ENCODE assay signal across 15 cellular contexts in genomic region chr12:50862316-50862715, GRCh38. TPM values are rescaled to one million over a fixed set of nuclear protein-coding genes. Genes with fewer than 3 reads are reported as not detected.
DNase-seq lines count a peak whose midpoint lies in the region; ATAC-seq and TF ChIP-seq lines count a peak whose summit lies in the region.
"Had no signal": no experiment of that assay in that cellular context is flagged by ENCODE, and none has a peak within 500 bp of the region (broad histone marks: within the 10 kb centered on the region; RNA-seq: fewer than 3 reads in every experiment).

No MANE protein-coding gene starts in this region.

- H3K4me2 ChIP-seq in HCT116 (ENCODE audit: low read length) (no peak overlapping the region), fibroblast of lung (ENCODE audit: extremely low read depth, insufficient read depth, low read length) (no peak overlapping the region)

- CTCF ChIA-PET in HCT116 (lab: Charles Lee): no interaction called here

- H3K9me3 ChIP-seq in HCT116 (ENCODE audit: control insufficient read depth in 1 of 2, insufficient read depth in 1 of 2, low read depth in 1 of 2, low read length in 2 of 2) (peaks cover 0 to 3% of the 10 kb centered on the region in 2 experiments; a peak in 1 of 4 replicates), fibroblast of lung (ENCODE audit: control insufficient read depth, insufficient read depth, low read depth, low read length) (no peaks in the 10 kb centered on the region), esophagus squamous epithelium (no peaks in the 10 kb centered on the region)

- DNase-seq in HCT116 (ENCODE audit: low read depth, low spot score) (no peak), RPMI7951 (ENCODE audit: low read depth) (peak; percentile 62), fibroblast of lung (ENCODE audit: low read depth in 2 of 2) (peak; percentile 66 to 78), stromal cell of bone marrow (ENCODE audit: low read depth) (peak; percentile 66), DMS153 treated with DMSO at 0.1 percent for 48 hours (lab: John Stamatoyannopoulos, UW; ENCODE audit: unreplicated experiment) (no peak), superior temporal gyrus (ENCODE audit: extremely low spot score) (no peak), esophagus squamous epithelium (lab: John Stamatoyannopoulos, UW) (no peak)
- DNase-seq: activated CD4-positive, CD25-positive, alpha-beta regulatory T cell; activated T-cell treated with anti-CD3 and anti-CD28 coated beads, Interleukin-2, amount 50 U/mL, for 1 hour; naive thymus-derived CD8-positive, alpha-beta T cell; NCI-H446; SJCRH30; tibial artery had no signal

- no peak for TF ChIP-seq POLR2A in HCT116 (IDR thresholded peaks at IDR 0.05; ENCODE audit: borderline replicate concordance, extremely low read depth, insufficient read depth, insufficient read length)
- TF ChIP-seq POLR2A in esophagus squamous epithelium (IDR thresholded peaks at IDR 0.05): no peak

- H3K9ac ChIP-seq in HCT116 (ENCODE audit: low read length) (no peak overlapping the region), fibroblast of lung (ENCODE audit: insufficient read depth, low read length) (no peak overlapping the region)

- RAD21 ChIA-PET in HCT116 (lab: Charles Lee; ENCODE audit: low non-redundant PET in 1 of 2, low total read pairs in 2 of 2, uncharacterized antibody in 2 of 2, unreplicated experiment in 2 of 2): no interaction called here

- WGBS in esophagus squamous epithelium, 2 donors: 62 to 67% methylated on average over 6 of the region's 6 CpGs

- H3K36me3 ChIP-seq in HCT116 (ENCODE audit: control insufficient read depth in 1 of 2, insufficient read depth in 2 of 2, low read length in 2 of 2) (no peaks in the 10 kb centered on the region), fibroblast of lung (ENCODE audit: control insufficient read depth, insufficient read depth, low read length) (no peaks in the 10 kb centered on the region), esophagus squamous epithelium (no peaks in the 10 kb centered on the region)
- H3K36me3 ChIP-seq: ascending aorta, SJCRH30, tibial artery had no signal

- intact Hi-C loops in HCT116 (cut with micrococcal nuclease): no loop called here
- intact Hi-C loops in esophagus squamous epithelium (cut with DNase I): no loop called here

- H3K4me1 ChIP-seq in HCT116 (ENCODE audit: control insufficient read depth in 1 of 2, insufficient read depth in 2 of 2, low read length in 2 of 2) (peaks cover 0 to 7% of the 10 kb centered on the region in 2 experiments; a peak in 1 of 4 replicates), fibroblast of lung (ENCODE audit: control insufficient read depth, extremely low read depth, insufficient read depth, low read length) (no peaks in the 10 kb centered on the region), esophagus squamous epithelium (peaks cover 0 to 10% (median 0%) of the 10 kb centered on the region in 3 donors)
- H3K4me1 ChIP-seq: ascending aorta, SJCRH30, tibial artery had no signal

- POLR2A ChIA-PET in HCT116 (lab: Charles Lee): no interaction called here

- no peaks in the 10 kb centered on the region for H3K9me2 ChIP-seq in HCT116 (ENCODE audit: insufficient read depth)

- H3K27me3 ChIP-seq in HCT116 (ENCODE audit: insufficient read depth, low read length) (no peaks in the 10 kb centered on the region), fibroblast of lung (ENCODE audit: control insufficient read depth, insufficient read depth, low read length) (no peaks in the 10 kb centered on the region), esophagus squamous epithelium (no peaks in the 10 kb centered on the region)
- H3K27me3 ChIP-seq: ascending aorta, SJCRH30, tibial artery had no signal

- no peak overlapping the region for H3K4me3 ChIP-seq in HCT116 (replicated peaks in 1 of 2; ENCODE audit: low read depth in 1 of 2, low read length in 2 of 2)
- no peak overlapping the region for H3K4me3 ChIP-seq in fibroblast of lung (replicated peaks in 1 of 4; ENCODE audit: control extremely low read depth in 1 of 4, insufficient read depth in 1 of 4, low read depth in 3 of 4, low read length in 4 of 4)
- H3K4me3 ChIP-seq in esophagus squamous epithelium: no peak overlapping the region
- H3K4me3 ChIP-seq: ascending aorta, SJCRH30, tibial artery had no signal

- H3K79me2 ChIP-seq in HCT116 (ENCODE audit: insufficient read depth, low read length): no peaks in the 10 kb centered on the region
- H3K79me2 ChIP-seq in fibroblast of lung (ENCODE audit: control insufficient read depth, insufficient read depth, low read length): no peaks in the 10 kb centered on the region

- no peaks in the 10 kb centered on the region for H4K20me1 ChIP-seq in HCT116 (ENCODE audit: insufficient read depth)
- no peaks in the 10 kb centered on the region for H4K20me1 ChIP-seq in fibroblast of lung (ENCODE audit: control insufficient read depth, extremely low read depth, insufficient read depth, low read length)

- no peak for TF ChIP-seq RAD21 in HCT116 (IDR thresholded peaks at IDR 0.05; ENCODE audit: low read depth)

- H3K27ac ChIP-seq in HCT116 (ENCODE audit: low read depth, low read length) (no peak overlapping the region), fibroblast of lung (ENCODE audit: insufficient read depth, low read length) (no peak overlapping the region), esophagus squamous epithelium (no peak overlapping the region)
- H3K27ac ChIP-seq: ascending aorta, SJCRH30, tibial artery had no signal

- TF ChIP-seq CTCF in HCT116 (IDR thresholded peaks at IDR 0.05 in 2 of 3, conservative IDR thresholded peaks at IDR 0.05 in 1 of 3; ENCODE audit: borderline replicate concordance in 1 of 3, insufficient read depth in 1 of 3, low read depth in 2 of 3, low read length in 2 of 3): no peak
- no peak for TF ChIP-seq CTCF in fibroblast of lung (conservative IDR thresholded peaks at IDR 0.05 in 1 of 2, IDR thresholded peaks at IDR 0.05 in 1 of 2; ENCODE audit: low read depth in 1 of 2, low read length in 2 of 2)
- TF ChIP-seq CTCF in esophagus squamous epithelium (IDR thresholded peaks at IDR 0.05): no peak

- ATAC-seq in HCT116: no peak
- ATAC-seq: naive thymus-derived CD8-positive, alpha-beta T cell had no signal

- BruUV-seq in HCT116 (replicated peaks; lab: Mats Ljungman, UMichigan): no TSS peak

- peak overlapping the region; percentile 49 for H2AFZ ChIP-seq in HCT116 (ENCODE audit: low read depth, low read length, poor library complexity, severe bottlenecking)
- H2AFZ ChIP-seq in fibroblast of lung (ENCODE audit: low read length): peak overlapping the region; percentile 0

TF ChIP-seq in HCT116, 20 proteins besides CTCF, POLR2A, EP300 and RAD21:
- TF ChIP-seq ZNF274 (IDR thresholded peaks at IDR 0.05; ENCODE audit: low read depth, low read length): no peak
- no peak for TF ChIP-seq SP1 (IDR thresholded peaks at IDR 0.05; ENCODE audit: low read depth)
- TF ChIP-seq, protein P1, sequence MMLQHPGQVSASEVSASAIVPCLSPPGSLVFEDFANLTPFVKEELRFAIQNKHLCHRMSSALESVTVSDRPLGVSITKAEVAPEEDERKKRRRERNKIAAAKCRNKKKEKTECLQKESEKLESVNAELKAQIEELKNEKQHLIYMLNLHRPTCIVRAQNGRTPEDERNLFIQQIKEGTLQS (IDR thresholded peaks at IDR 0.05): no peak
- no peak for TF ChIP-seq SIN3A (IDR thresholded peaks at IDR 0.05; ENCODE audit: low read depth)
- TF ChIP-seq ZFX (IDR thresholded peaks at IDR 0.05): no peak

RNA-seq across cellular contexts. Expression of gene TMPRSS12, which starts 19.6 kb away (rescaled TPM):
- total RNA-seq in HCT116 (2021; ENCODE audit: unreplicated experiment): not detected
- not detected in 2 replicates for polyA plus RNA-seq in HCT116 (2012)
- total RNA-seq in RPMI7951 (2014; rRNA removed; shearing (Covaris generic)): not detected in 2 replicates
- total RNA-seq in fibroblast of lung: not detected in 2 replicates
- polyA plus RNA-seq in fibroblast of lung: not detected in 2 replicates
- polyA plus RNA-seq in fibroblast of lung (2012): not detected in 2 replicates
- polyA minus RNA-seq in fibroblast of lung (ENCODE audit: low replicate concordance): not detected in 2 replicates
- not detected for total RNA-seq in esophagus squamous epithelium
- total RNA-seq: ascending aorta; naive thymus-derived CD8-positive, alpha-beta T cell; SJCRH30; skeletal muscle tissue had no signal
- polyA plus RNA-seq: naive thymus-derived CD8-positive, alpha-beta T cell had no signal

Comparison
In these comparisons a context has a peak if more than half of its experiments do, and no peak if none do; other contexts are left out.
1. DNase-seq: peak in RPMI7951 (single experiment), fibroblast of lung (2 of 2) and stromal cell of bone marrow (single experiment); none in HCT116 (single experiment), DMS153 treated with DMSO at 0.1 percent for 48 hours (single experiment), superior temporal gyrus (single experiment) and esophagus squamous epithelium (single experiment).